1 cellular context compared by ENCODE assay signal in genomic region chr20:50726955-50727791, GRCh38.
A peak's percentile ranks its signal among the peaks of the same experiment; 100 is the strongest.
TF ChIP-seq lines count a peak whose summit lies in the region.

No MANE protein-coding gene starts in this region.

TF ChIP-seq in K562, 482 proteins besides CTCF, POLR2A, EP300 and RAD21:
- TF ChIP-seq MYC (IDR thresholded peaks at IDR 0.05; ENCODE audit: low read depth, low read length) (no peak), MYC (CRISPR knock-in tag; IDR thresholded peaks at IDR 0.05; ENCODE audit: borderline replicate concordance, low read depth) (no peak), RBM22 (IDR thresholded peaks at IDR 0.05; ENCODE audit: low read depth, low read length, poor library complexity, severe bottlenecking) (no peak), GATAD2B (IDR thresholded peaks at IDR 0.05; ENCODE audit: borderline replicate concordance) (no peak), KLF6 (CRISPR knock-in tag; IDR thresholded peaks at IDR 0.05; ENCODE audit: borderline replicate concordance) (no peak), HMGXB4 (CRISPR knock-in tag; IDR thresholded peaks at IDR 0.05) (no peak), YY1 (IDR thresholded peaks at IDR 0.05; ENCODE audit: borderline replicate concordance in 1 of 3, control insufficient read depth in 1 of 3, extremely low read depth in 1 of 3, insufficient read depth in 3 of 3, insufficient read length in 1 of 3, insufficient replicate concordance in 2 of 3, low read depth in 1 of 3, low read length in 2 of 3) (no peak), ESRRA (IDR thresholded peaks at IDR 0.05; ENCODE audit: borderline replicate concordance, low read depth) (peak; percentile 40; the same call in 1 of the 2 replicates), EWSR1 (IDR thresholded peaks at IDR 0.05; ENCODE audit: borderline replicate concordance, low read depth, partially characterized antibody) (peak; percentile 60)
- TF ChIP-seq, protein P1, sequence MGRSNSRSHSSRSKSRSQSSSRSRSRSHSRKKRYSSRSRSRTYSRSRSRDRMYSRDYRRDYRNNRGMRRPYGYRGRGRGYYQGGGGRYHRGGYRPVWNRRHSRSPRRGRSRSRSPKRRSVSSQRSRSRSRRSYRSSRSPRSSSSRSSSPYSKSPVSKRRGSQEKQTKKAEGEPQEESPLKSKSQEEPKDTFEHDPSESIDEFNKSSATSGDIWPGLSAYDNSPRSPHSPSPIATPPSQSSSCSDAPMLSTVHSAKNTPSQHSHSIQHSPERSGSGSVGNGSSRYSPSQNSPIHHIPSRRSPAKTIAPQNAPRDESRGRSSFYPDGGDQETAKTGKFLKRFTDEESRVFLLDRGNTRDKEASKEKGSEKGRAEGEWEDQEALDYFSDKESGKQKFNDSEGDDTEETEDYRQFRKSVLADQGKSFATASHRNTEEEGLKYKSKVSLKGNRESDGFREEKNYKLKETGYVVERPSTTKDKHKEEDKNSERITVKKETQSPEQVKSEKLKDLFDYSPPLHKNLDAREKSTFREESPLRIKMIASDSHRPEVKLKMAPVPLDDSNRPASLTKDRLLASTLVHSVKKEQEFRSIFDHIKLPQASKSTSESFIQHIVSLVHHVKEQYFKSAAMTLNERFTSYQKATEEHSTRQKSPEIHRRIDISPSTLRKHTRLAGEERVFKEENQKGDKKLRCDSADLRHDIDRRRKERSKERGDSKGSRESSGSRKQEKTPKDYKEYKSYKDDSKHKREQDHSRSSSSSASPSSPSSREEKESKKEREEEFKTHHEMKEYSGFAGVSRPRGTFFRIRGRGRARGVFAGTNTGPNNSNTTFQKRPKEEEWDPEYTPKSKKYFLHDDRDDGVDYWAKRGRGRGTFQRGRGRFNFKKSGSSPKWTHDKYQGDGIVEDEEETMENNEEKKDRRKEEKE (IDR thresholded peaks at IDR 0.05; ENCODE audit: borderline replicate concordance in 1 of 2, control insufficient read depth in 1 of 2, low read depth in 2 of 2, low read length in 1 of 2): peak in 1 of 2 experiments; percentile 4; a peak in 1 of 4 replicates
- TF ChIP-seq, protein P2, sequence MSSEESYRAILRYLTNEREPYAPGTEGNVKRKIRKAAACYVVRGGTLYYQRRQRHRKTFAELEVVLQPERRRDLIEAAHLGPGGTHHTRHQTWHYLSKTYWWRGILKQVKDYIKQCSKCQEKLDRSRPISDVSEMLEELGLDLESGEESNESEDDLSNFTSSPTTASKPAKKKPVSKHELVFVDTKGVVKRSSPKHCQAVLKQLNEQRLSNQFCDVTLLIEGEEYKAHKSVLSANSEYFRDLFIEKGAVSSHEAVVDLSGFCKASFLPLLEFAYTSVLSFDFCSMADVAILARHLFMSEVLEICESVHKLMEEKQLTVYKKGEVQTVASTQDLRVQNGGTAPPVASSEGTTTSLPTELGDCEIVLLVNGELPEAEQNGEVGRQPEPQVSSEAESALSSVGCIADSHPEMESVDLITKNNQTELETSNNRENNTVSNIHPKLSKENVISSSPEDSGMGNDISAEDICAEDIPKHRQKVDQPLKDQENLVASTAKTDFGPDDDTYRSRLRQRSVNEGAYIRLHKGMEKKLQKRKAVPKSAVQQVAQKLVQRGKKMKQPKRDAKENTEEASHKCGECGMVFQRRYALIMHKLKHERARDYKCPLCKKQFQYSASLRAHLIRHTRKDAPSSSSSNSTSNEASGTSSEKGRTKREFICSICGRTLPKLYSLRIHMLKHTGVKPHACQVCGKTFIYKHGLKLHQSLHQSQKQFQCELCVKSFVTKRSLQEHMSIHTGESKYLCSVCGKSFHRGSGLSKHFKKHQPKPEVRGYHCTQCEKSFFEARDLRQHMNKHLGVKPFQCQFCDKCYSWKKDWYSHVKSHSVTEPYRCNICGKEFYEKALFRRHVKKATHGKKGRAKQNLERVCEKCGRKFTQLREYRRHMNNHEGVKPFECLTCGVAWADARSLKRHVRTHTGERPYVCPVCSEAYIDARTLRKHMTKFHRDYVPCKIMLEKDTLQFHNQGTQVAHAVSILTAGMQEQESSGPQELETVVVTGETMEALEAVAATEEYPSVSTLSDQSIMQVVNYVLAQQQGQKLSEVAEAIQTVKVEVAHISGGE (CRISPR knock-in tag; IDR thresholded peaks at IDR 0.05): peak in 1 of 3 experiments; percentile 95; a peak in 2 of 6 replicates
